Comparison of ENCODE assay signal across 1 cellular context in the genomic region with DNA sequence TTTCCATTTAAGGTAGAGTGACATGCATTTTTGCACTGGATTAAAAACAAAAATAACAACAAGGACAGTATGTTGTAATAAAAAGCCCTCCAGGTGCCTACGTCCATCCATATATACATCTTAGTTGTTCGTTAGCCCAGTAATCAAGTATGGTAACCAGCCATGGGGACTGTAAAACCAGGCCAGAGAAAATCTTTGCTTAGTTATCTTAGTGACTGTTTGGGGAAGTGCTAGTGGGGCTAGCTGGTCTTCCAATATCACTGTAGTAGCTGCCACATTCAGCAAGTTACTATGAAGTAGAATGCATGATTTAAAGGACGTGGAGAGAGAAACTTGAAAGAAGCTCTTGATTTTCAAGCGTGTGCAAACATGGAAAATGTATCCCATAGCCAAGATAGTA.
TF ChIP-seq lines count a peak whose summit lies in the region.

No MANE protein-coding gene starts in this region.

TF ChIP-seq in HepG2, 621 proteins besides CTCF, POLR2A, EP300 and RAD21:
- TF ChIP-seq ZSCAN20 (CRISPR knock-in tag; IDR thresholded peaks at IDR 0.05; ENCODE audit: borderline replicate concordance), result 0 out of 2 replicates have a peak, but pooled peaks have one; percentile 9
- no peak for TF ChIP-seq SMARCE1 (IDR thresholded peaks at IDR 0.05; ENCODE audit: borderline replicate concordance)
